Comparison of ENCODE assay signal across 8 cellular contexts in the genomic region with DNA sequence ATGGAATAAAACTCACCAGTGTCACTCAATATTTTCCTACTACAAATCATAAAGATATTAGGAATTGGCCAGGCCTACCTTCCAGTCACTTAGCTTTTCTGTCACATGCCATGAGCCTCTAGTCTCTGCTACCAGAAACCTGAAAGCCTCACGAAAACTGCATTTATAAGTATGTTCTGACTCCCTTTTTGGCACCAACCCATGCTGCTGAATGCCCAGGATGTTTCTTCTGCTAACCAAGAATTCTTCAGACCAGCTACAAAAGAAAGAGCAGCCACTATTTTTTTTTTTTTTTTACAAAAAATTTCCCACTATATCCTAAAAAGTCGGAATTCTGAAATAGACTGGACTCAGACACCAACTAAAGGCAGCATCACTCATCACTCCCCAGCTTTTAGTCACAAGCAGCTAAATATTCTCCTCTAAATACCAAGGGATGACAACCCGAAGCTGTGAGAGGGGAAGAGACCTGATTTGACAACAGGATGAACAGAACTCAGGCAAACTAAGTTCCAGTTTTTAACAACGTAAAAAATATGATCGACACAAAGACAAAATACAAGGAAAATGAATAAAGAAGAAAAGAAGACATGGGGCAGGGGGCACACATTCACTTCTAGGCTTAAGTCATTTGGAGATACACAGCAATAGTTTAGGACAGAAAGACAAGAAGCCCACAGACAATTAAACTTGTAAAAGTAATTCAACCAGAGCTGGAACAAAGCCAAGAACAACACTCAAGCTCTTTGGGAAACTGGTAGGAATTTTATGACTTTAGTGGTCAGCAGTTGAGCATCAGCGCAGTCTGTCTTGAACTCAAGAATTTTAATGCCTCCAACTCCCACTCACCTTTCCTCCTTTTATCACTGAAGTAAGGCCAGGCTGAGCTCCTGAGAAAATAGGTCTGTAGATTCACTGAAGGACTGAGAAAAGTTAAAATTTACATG. TPM values are rescaled to one million over a fixed set of nuclear protein-coding genes. Genes with fewer than 3 reads are reported as not detected.
DNase-seq lines count a peak whose midpoint lies in the region; TF ChIP-seq lines count a peak whose summit lies in the region.

No MANE protein-coding gene starts in this region.

- H3K4me1 ChIP-seq in Peyer's patch (peaks cover 0 to 32% (median 9%) of the 10 kb centered on the region in 4 donors), endodermal cell (ENCODE audit: control insufficient read depth, insufficient read depth, low read length) (peaks cover 6% of the 10 kb centered on the region), neutrophil (ENCODE audit: control insufficient read depth in 1 of 2, insufficient read depth in 1 of 2, low read depth in 1 of 2, low read length in 1 of 2) (peaks cover 14 to 21% of the 10 kb centered on the region in 2 experiments)

- H3K4me3 ChIP-seq in GM06990 (replicated peaks; ENCODE audit: low read depth, low read length) (peak overlapping the region; percentile 77), Peyer's patch (peak overlapping the region in 3 of 4 donors; percentile 78 to 95 (median 91)), endodermal cell (ENCODE audit: low read length) (peak overlapping the region; percentile 95), neutrophil (ENCODE audit: low read depth in 1 of 2, low read length in 1 of 2) (peak overlapping the region; percentile 72 to 83)

- H3K27me3 Mint-ChIP-seq in endodermal cell (ENCODE audit: insufficient read depth): no peaks in the 10 kb centered on the region

- WGBS in endodermal cell (ENCODE audit: insufficient coverage in 1 of 2, insufficient read length in 1 of 2), 2 experiments: 77 to 85% methylated on average over 3 to 6 of the region's 6 CpGs

- TF ChIP-seq CTCF in GM06990 (IDR thresholded peaks at IDR 0.05; ENCODE audit: insufficient read depth, low read length, poor library complexity, severe bottlenecking): no peak
- no peak for TF ChIP-seq CTCF in Peyer's patch (IDR thresholded peaks at IDR 0.05)
- no peak for TF ChIP-seq CTCF in endodermal cell (conservative IDR thresholded peaks at IDR 0.05)
- no peak for TF ChIP-seq CTCF in neutrophil (IDR thresholded peaks at IDR 0.05)

- H3K4me3 Mint-ChIP-seq in endodermal cell: peak overlapping the region; percentile 100

- peak overlapping the region; percentile 99 for H3K27ac Mint-ChIP-seq in endodermal cell

- no peaks in the 10 kb centered on the region for H3K36me3 ChIP-seq in GM06990 (ENCODE audit: control insufficient read depth, insufficient read depth, low read length)
- no peaks in the 10 kb centered on the region for H3K36me3 ChIP-seq in Peyer's patch
- H3K36me3 ChIP-seq in endodermal cell (ENCODE audit: control insufficient read depth, insufficient read depth, low read length): peaks cover 5% of the 10 kb centered on the region
- H3K36me3 ChIP-seq in neutrophil: no peaks in the 10 kb centered on the region

- H3K9me3 ChIP-seq in Peyer's patch: no peaks in the 10 kb centered on the region
- H3K9me3 ChIP-seq in endodermal cell (ENCODE audit: control insufficient read depth, low read length): no peaks in the 10 kb centered on the region
- H3K9me3 ChIP-seq in neutrophil: no peaks in the 10 kb centered on the region

- H3K36me3 Mint-ChIP-seq in endodermal cell (ENCODE audit: low read depth): peaks cover 13% of the 10 kb centered on the region

- H3K27me3 ChIP-seq in GM06990 (replicated peaks; ENCODE audit: control insufficient read depth, insufficient read depth, low read length): no peaks in the 10 kb centered on the region
- no peaks in the 10 kb centered on the region for H3K27me3 ChIP-seq in Peyer's patch
- H3K27me3 ChIP-seq in endodermal cell (ENCODE audit: control insufficient read depth, insufficient read depth, low read length, poor library complexity, severe bottlenecking): no peaks in the 10 kb centered on the region
- no peaks in the 10 kb centered on the region for H3K27me3 ChIP-seq in neutrophil

- TF ChIP-seq POLR2A in Peyer's patch (IDR thresholded peaks at IDR 0.05): no peak

- peak overlapping the region; percentile 89 to 97 (median 96) for H3K27ac ChIP-seq in Peyer's patch
- no peak overlapping the region for H3K27ac ChIP-seq in endodermal cell (ENCODE audit: low read depth, low read length)
- H3K27ac ChIP-seq in neutrophil: peak overlapping the region; percentile 92

- peaks cover 42% of the 10 kb centered on the region for H3K4me1 Mint-ChIP-seq in endodermal cell

- H3K9ac ChIP-seq in endodermal cell (ENCODE audit: extremely low read depth, low read length, poor library complexity, severe bottlenecking): peak overlapping the region; percentile 99

- H3K9me3 Mint-ChIP-seq in endodermal cell: no peaks in the 10 kb centered on the region

- DNase-seq in A172 (ENCODE audit: low spot score): peak; percentile 93
- DNase-seq in GM06990 (ENCODE audit: extremely low read depth, insufficient read length): no peak
- DNase-seq in Peyer's patch: no peak
- DNase-seq in endodermal cell: no peak
- no peak for DNase-seq in D341Med (ENCODE audit: low spot score)
- DNase-seq in mucosa of gallbladder (ENCODE audit: low spot score): no peak
- DNase-seq in 8988T: no peak

RNA-seq across cellular contexts. Expression of gene DCAF8, which starts 1.6 kb away (rescaled TPM):
- total RNA-seq in A172 (2014; rRNA removed; shearing (Covaris generic)): 86.5 and 90.0 TPM in 2 replicates
- total RNA-seq in Peyer's patch (100 to 1,000 TPM; 121 to 359 (median 202) TPM), endodermal cell (100 to 1,000 TPM; 185 to 238 TPM), mucosa of gallbladder (147 TPM)
- polyA plus RNA-seq in endodermal cell (2013, experiment 1 of 2): 143 TPM
- polyA plus RNA-seq in endodermal cell (2013, experiment 2 of 2): 122 TPM

RNA-seq across cellular contexts. Expression of gene PEX19, which starts 24.2 kb away (rescaled TPM):
- 70.3 and 102 TPM in 2 replicates for total RNA-seq in A172 (2014; rRNA removed; shearing (Covaris generic))
- total RNA-seq in Peyer's patch: 10 to 100 TPM; 25.4 to 45.6 (median 40.2) TPM
- 100 to 1,000 TPM in 1 of 2 donors, 10 to 100 TPM in 1; 94.7 to 102 TPM for total RNA-seq in endodermal cell
- 70.6 TPM for polyA plus RNA-seq in endodermal cell (2013, experiment 1 of 2)
- polyA plus RNA-seq in endodermal cell (2013, experiment 2 of 2): 65.2 TPM
- 75.7 TPM for total RNA-seq in mucosa of gallbladder

RNA-seq across cellular contexts. Expression of gene PEA15, which starts 55.5 kb away (rescaled TPM):
- total RNA-seq in A172 (2014; rRNA removed; shearing (Covaris generic)): 194 and 307 TPM in 2 replicates
- total RNA-seq in Peyer's patch (10 to 100 TPM; 10.2 to 34.7 (median 17.3) TPM), endodermal cell (10 to 100 TPM; 55.9 to 56.3 TPM), mucosa of gallbladder (138 TPM)
- polyA plus RNA-seq in endodermal cell (2013, experiment 1 of 2): 393 TPM
- 402 TPM for polyA plus RNA-seq in endodermal cell (2013, experiment 2 of 2)
